30 cellular contexts compared by ENCODE assay signal in the genomic region with DNA sequence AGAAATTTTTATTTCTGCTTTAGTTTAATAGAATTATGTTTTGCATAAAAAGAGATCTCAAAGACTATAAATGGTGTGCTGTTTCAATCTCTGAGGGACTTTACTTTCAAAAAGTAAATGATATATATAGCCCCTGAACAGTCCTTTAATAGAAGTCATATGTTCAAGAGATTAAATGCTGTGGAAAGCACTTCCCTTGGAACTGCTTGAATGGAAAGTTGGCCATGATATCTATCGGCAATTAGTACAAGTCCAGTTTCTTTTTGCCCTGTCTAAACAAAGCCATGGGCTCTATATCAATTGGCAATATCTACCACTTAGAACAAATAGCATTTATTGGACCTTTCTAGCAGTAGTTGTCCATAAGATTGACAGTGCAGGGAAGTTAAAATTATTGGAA.
DNase-seq lines count a peak whose midpoint lies in the region; ATAC-seq and TF ChIP-seq lines count a peak whose summit lies in the region.
"Had no signal": no experiment of that assay in that cellular context is flagged by ENCODE, and none has a peak within 500 bp of the region (broad histone marks: within the 10 kb centered on the region; RNA-seq: fewer than 3 reads in every experiment).

No MANE protein-coding gene starts in this region.

- H3K27ac ChIP-seq in neural cell (ENCODE audit: low read length), result peak overlapping the region; percentile 27
- H3K27ac ChIP-seq: breast epithelium, right lobe of liver, upper lobe of left lung, VCaP had no signal

- no peaks in the 10 kb centered on the region for H4K20me1 ChIP-seq in neural cell (ENCODE audit: insufficient read depth)

- TF ChIP-seq RAD21 in neural cell (conservative IDR thresholded peaks at IDR 0.05), result no peak

- H3K79me2 ChIP-seq in neural cell (replicated peaks; ENCODE audit: insufficient read depth, low read length), result no peaks in the 10 kb centered on the region

- H2AFZ ChIP-seq in neural cell (ENCODE audit: low read depth, low read length), result no peak overlapping the region
- H2AFZ ChIP-seq: GM23338 had no signal

- no peak overlapping the region for H3K9ac ChIP-seq in neural cell (ENCODE audit: low read length)

- no peaks in the 10 kb centered on the region for H3K36me3 ChIP-seq in neural cell (ENCODE audit: insufficient read depth, low read length)
- H3K36me3 ChIP-seq: breast epithelium, right lobe of liver, upper lobe of left lung had no signal

- no peak for TF ChIP-seq EP300 in neural cell (conservative IDR thresholded peaks at IDR 0.05; ENCODE audit: poor library complexity, severe bottlenecking)

- H3K27me3 ChIP-seq in neural cell (ENCODE audit: insufficient read depth, low read depth, low read length), result no peaks in the 10 kb centered on the region
- H3K27me3 ChIP-seq: breast epithelium, right lobe of liver, upper lobe of left lung had no signal

- H3K4me2 ChIP-seq in neural cell (ENCODE audit: low read length), result peak overlapping the region; percentile 34
- H3K4me2 ChIP-seq: GM23338 had no signal

- no peak for TF ChIP-seq CTCF in neural cell (IDR thresholded peaks at IDR 0.05; ENCODE audit: poor library complexity, severe bottlenecking)

- ATAC-seq in Right ventricle myocardium superior (ENCODE audit: poor library complexity) (peak; percentile 77), HG03432 (IDR thresholded peaks at IDR 0.05; ENCODE audit: unreplicated experiment) (no peak)
- ATAC-seq: activated CD4-positive, alpha-beta T cell treated with anti-CD3 and anti-CD28 coated beads for 36 hours; activated CD8-positive, alpha-beta T cell treated with anti-CD3 and anti-CD28 coated beads, Interleukin-2, amount 10 ng/mL, durations not matched to agents 7 days and 5 days; effector memory CD8-positive, alpha-beta T cell; GM23338; Panc1; right lobe of liver had no signal

- no peak overlapping the region for H3K4me3 ChIP-seq in neural cell (ENCODE audit: low read length)
- H3K4me3 ChIP-seq: breast epithelium, GM23338, right lobe of liver, upper lobe of left lung had no signal

- H3F3A ChIP-seq in neural cell (ENCODE audit: insufficient read depth, low read length, poor library complexity, severe bottlenecking), result peaks cover 6% of the 10 kb centered on the region

- DNase-seq in Right ventricle myocardium superior (no peak), cardiac septum (ENCODE audit: low spot score) (no peak), fibroblast of the conjunctiva (ENCODE audit: low read depth) (peak; percentile 28), DMS153 treated with DMSO at 0.1 percent for 48 hours (lab: John Stamatoyannopoulos, UW; ENCODE audit: unreplicated experiment) (no peak), NCI-H187 treated with DMSO at 0.1 percent for 48 hours (lab: John Stamatoyannopoulos, UW) (no peak)
- no peak for DNase-seq in activated CD8-positive, alpha-beta memory T cell treated with anti-CD3 and anti-CD28 coated beads for 24 hours
- DNase-seq: activated CD4-positive, alpha-beta T cell treated with anti-CD3 and anti-CD28 coated beads for 36 hours; activated CD8-positive, alpha-beta T cell treated with anti-CD3 and anti-CD28 coated beads, Interleukin-2, amount 10 ng/mL, durations not matched to agents 7 days and 5 days; amygdala; CD4-positive, CD25-positive, alpha-beta regulatory T cell; DND-41; effector memory CD8-positive, alpha-beta T cell; foreskin melanocyte; hypothalamus; Kasumi-1; mesendoderm; NCI-H2029 treated with DMSO at 0.1 percent for 48 hours; NCI-H345; NCI-H748 treated with DMSO at 0.1 percent for 48 hours; right lobe of liver; SHP77 treated with DMSO at 0.1 percent for 48 hours; stimulated activated CD4-positive, alpha-beta T cell treated with anti-CD3 and anti-CD28 coated beads, Interleukin-4, amount 100 ng/mL, for 24 hours; T1000; upper lobe of left lung had no signal

- no peaks in the 10 kb centered on the region for H3K9me3 ChIP-seq in neural cell (ENCODE audit: low read length)
- H3K9me3 ChIP-seq: breast epithelium, right lobe of liver, upper lobe of left lung had no signal

- H3K9me2 ChIP-seq in neural cell (ENCODE audit: insufficient read depth, low read length), result no peaks in the 10 kb centered on the region

- intact Hi-C loops in Right ventricle myocardium superior (cut with DNase I), result no loop called here
- intact Hi-C loops in cardiac septum (cut with DNase I), result no loop called here

TF ChIP-seq in neural cell, 6 proteins besides CTCF, POLR2A, EP300 and RAD21:
- TF ChIP-seq MXI1 (conservative IDR thresholded peaks at IDR 0.05; ENCODE audit: poor library complexity, severe bottlenecking) (no peak), EZH2 (IDR thresholded peaks at IDR 0.05; ENCODE audit: borderline replicate concordance, insufficient read depth, low read length, poor library complexity, severe bottlenecking) (no peak), SMC3 (conservative IDR thresholded peaks at IDR 0.05; ENCODE audit: poor library complexity) (no peak), POLR2AphosphoS5 (IDR thresholded peaks at IDR 0.05) (no peak), TAF1 (IDR thresholded peaks at IDR 0.05; ENCODE audit: low read depth) (no peak)
- TF ChIP-seq, protein P1, sequence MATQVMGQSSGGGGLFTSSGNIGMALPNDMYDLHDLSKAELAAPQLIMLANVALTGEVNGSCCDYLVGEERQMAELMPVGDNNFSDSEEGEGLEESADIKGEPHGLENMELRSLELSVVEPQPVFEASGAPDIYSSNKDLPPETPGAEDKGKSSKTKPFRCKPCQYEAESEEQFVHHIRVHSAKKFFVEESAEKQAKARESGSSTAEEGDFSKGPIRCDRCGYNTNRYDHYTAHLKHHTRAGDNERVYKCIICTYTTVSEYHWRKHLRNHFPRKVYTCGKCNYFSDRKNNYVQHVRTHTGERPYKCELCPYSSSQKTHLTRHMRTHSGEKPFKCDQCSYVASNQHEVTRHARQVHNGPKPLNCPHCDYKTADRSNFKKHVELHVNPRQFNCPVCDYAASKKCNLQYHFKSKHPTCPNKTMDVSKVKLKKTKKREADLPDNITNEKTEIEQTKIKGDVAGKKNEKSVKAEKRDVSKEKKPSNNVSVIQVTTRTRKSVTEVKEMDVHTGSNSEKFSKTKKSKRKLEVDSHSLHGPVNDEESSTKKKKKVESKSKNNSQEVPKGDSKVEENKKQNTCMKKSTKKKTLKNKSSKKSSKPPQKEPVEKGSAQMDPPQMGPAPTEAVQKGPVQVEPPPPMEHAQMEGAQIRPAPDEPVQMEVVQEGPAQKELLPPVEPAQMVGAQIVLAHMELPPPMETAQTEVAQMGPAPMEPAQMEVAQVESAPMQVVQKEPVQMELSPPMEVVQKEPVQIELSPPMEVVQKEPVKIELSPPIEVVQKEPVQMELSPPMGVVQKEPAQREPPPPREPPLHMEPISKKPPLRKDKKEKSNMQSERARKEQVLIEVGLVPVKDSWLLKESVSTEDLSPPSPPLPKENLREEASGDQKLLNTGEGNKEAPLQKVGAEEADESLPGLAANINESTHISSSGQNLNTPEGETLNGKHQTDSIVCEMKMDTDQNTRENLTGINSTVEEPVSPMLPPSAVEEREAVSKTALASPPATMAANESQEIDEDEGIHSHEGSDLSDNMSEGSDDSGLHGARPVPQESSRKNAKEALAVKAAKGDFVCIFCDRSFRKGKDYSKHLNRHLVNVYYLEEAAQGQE (IDR thresholded peaks at IDR 0.05; ENCODE audit: borderline replicate concordance), result no peak
